11 cellular contexts compared by ENCODE assay signal in genomic region chr10:3763852-3764625, GRCh38. TPM values are rescaled to one million over a fixed set of nuclear protein-coding genes. Genes with fewer than 3 reads are reported as not detected.
DNase-seq lines count a peak whose midpoint lies in the region; ATAC-seq, FAIRE-seq and TF ChIP-seq lines count a peak whose summit lies in the region.
"Had no signal": no experiment of that assay in that cellular context is flagged by ENCODE, and none has a peak within 500 bp of the region (broad histone marks: within the 10 kb centered on the region; RNA-seq: fewer than 3 reads in every experiment).

No MANE protein-coding gene starts in this region.

- in situ Hi-C loops in GM12878 (cut with MboI), result no loop called here

- H3K9ac ChIP-seq in HCT116 (ENCODE audit: low read length), result peak overlapping the region; percentile 62; the same call in 1 of the 2 replicates
- no peak overlapping the region for H3K9ac ChIP-seq in GM12878 (ENCODE audit: control insufficient read depth, insufficient read depth, low read length)

- TF ChIP-seq CTCF in AG10803 (conservative IDR thresholded peaks at IDR 0.05; ENCODE audit: low read length), result no peak
- TF ChIP-seq CTCF in HCT116 (IDR thresholded peaks at IDR 0.05 in 2 of 3, conservative IDR thresholded peaks at IDR 0.05 in 1 of 3; ENCODE audit: borderline replicate concordance in 1 of 3, insufficient read depth in 1 of 3, low read depth in 2 of 3, low read length in 2 of 3), result no peak
- no peak for TF ChIP-seq CTCF in GM12878 (IDR thresholded peaks at IDR 0.05 in 2 of 3, conservative IDR thresholded peaks at IDR 0.05 in 1 of 3; ENCODE audit: control insufficient read depth in 2 of 3, extremely low read depth in 1 of 3, insufficient read depth in 1 of 3, low read depth in 3 of 3, low read length in 3 of 3)

- H3K9me3 ChIP-seq in HCT116 (ENCODE audit: control insufficient read depth in 1 of 2, insufficient read depth in 1 of 2, low read depth in 1 of 2, low read length in 2 of 2) (no peaks in the 10 kb centered on the region), GM12878 (replicated peaks; ENCODE audit: control insufficient read depth, insufficient read depth, low read length) (peaks cover 9% of the 10 kb centered on the region; the same call in 2 of the 3 replicates)

- intact Hi-C loops in HCT116 (cut with micrococcal nuclease) (loop anchor here (5.0 to 10.0 kb wide), 3 partner anchors 88 to 669 kb away; no protein-coding TSS in a partner anchor), GM12878 (cut with micrococcal nuclease; ENCODE audit: unreplicated experiment) (no loop called here), cardiac septum (cut with DNase I) (no loop called here)

- H3K4me1 ChIP-seq in HCT116 (ENCODE audit: control insufficient read depth in 1 of 2, insufficient read depth in 2 of 2, low read length in 2 of 2), result peaks cover 31 to 64% of the 10 kb centered on the region in 2 experiments
- H3K4me1 ChIP-seq in GM12878 (ENCODE audit: control insufficient read depth, insufficient read depth, low read length), result peaks cover 34% of the 10 kb centered on the region

- no peak for TF ChIP-seq POLR2A in HCT116 (IDR thresholded peaks at IDR 0.05; ENCODE audit: borderline replicate concordance, extremely low read depth, insufficient read depth, insufficient read length)
- no peak for TF ChIP-seq POLR2A in GM12878 (IDR thresholded peaks at IDR 0.05; ENCODE audit: low read depth, low read length)

- H3K27me3 ChIP-seq in HCT116 (ENCODE audit: insufficient read depth, low read length) (no peaks in the 10 kb centered on the region), GM12878 (replicated peaks in 1 of 2; ENCODE audit: control insufficient read depth in 2 of 2, insufficient read depth in 2 of 2, low read length in 1 of 2) (no peaks in the 10 kb centered on the region)

- peak overlapping the region; percentile 63 for H2AFZ ChIP-seq in HCT116 (ENCODE audit: low read depth, low read length, poor library complexity, severe bottlenecking)
- H2AFZ ChIP-seq in GM12878 (ENCODE audit: control insufficient read depth, low read depth, low read length), result peak overlapping the region; percentile 85; the same call in 1 of the 2 replicates

- H3K4me2 ChIP-seq in HCT116 (ENCODE audit: low read length) (peak overlapping the region; percentile 98), GM12878 (ENCODE audit: control insufficient read depth, insufficient read depth) (peak overlapping the region; percentile 65; the same call in 1 of the 2 replicates)

- POLR2A ChIA-PET in HCT116 (lab: Charles Lee) (interaction anchor here (2.2 to 3.9 kb wide), 3 partner anchors 9 to 21 kb away, joined by 9 to 27 read pairs (median 13); partner anchors contain the start of gene KLF6), GM12878 (lab: Charles Lee) (no interaction called here)

- H3K79me2 ChIP-seq in HCT116 (ENCODE audit: insufficient read depth, low read length), result no peaks in the 10 kb centered on the region
- no peaks in the 10 kb centered on the region for H3K79me2 ChIP-seq in GM12878 (ENCODE audit: control insufficient read depth, insufficient read depth, low read length)

- H3K36me3 ChIP-seq in HCT116 (ENCODE audit: control insufficient read depth in 1 of 2, insufficient read depth in 2 of 2, low read length in 2 of 2) (no peaks in the 10 kb centered on the region), GM12878 (ENCODE audit: control insufficient read depth in 2 of 2, insufficient read depth in 2 of 2, low read length in 1 of 2) (no peaks in the 10 kb centered on the region)

- SMC1A ChIA-PET in GM12878 (lab: Charles Lee; ENCODE audit: uncharacterized antibody, unreplicated experiment), result interaction anchor here (0.7 to 3.7 kb wide), 8 partner anchors 8 to 228 kb away, joined by 3 to 15 read pairs (median 4); no protein-coding TSS in a partner anchor

- RAD21 ChIA-PET in HCT116 (lab: Charles Lee; ENCODE audit: low non-redundant PET in 1 of 2, low total read pairs in 2 of 2, uncharacterized antibody in 2 of 2, unreplicated experiment in 2 of 2) (no interaction called here), GM12878 (lab: Charles Lee; ENCODE audit: unreplicated experiment) (interaction anchor here (0.5 to 3.5 kb wide), 2 partner anchors 11 to 25 kb away, joined by 3 to 13 read pairs; no protein-coding TSS in a partner anchor)

- no peak overlapping the region for H3K4me3 ChIP-seq in AG10803 (ENCODE audit: low read length)
- H3K4me3 ChIP-seq in HCT116 (replicated peaks in 1 of 2; ENCODE audit: low read depth in 1 of 2, low read length in 2 of 2), result no peak overlapping the region
- H3K4me3 ChIP-seq in GM12878, result no peak overlapping the region

- H3K9me2 ChIP-seq in HCT116 (ENCODE audit: insufficient read depth), result no peaks in the 10 kb centered on the region

- no peak for FAIRE-seq in GM12878 (lab: Jason Lieb, UNC)

- CTCF ChIA-PET in HCT116 (lab: Charles Lee), result no interaction called here
- CTCF ChIA-PET in GM12878 (lab: Yijun Ruan, JAX), result interaction anchor here (1.1 to 1.2 kb wide), 2 partner anchors 18 kb away, joined by 3 to 5 read pairs; no protein-coding TSS in a partner anchor

- BruUV-seq in HCT116 (replicated peaks; lab: Mats Ljungman, UMichigan), result no TSS peak
- no TSS peak for BruUV-seq in GM12878 (replicated peaks; lab: Mats Ljungman, UMichigan)

- ATAC-seq in HCT116, result peak; percentile 18; the same call in 1 of the 2 replicates
- no peak for ATAC-seq in GM12878
- ATAC-seq in HG03432 (IDR thresholded peaks at IDR 0.05; ENCODE audit: unreplicated experiment), result no peak

- DNase-seq in AG10803 (ENCODE audit: low read depth) (peak; percentile 85), HCT116 (ENCODE audit: low read depth, low spot score) (no peak), GM12878 (ENCODE audit: low read depth, low spot score) (no peak), myocyte (ENCODE audit: low read depth) (peak; percentile 58), SHP77 treated with DMSO at 0.1 percent for 48 hours (lab: John Stamatoyannopoulos, UW) (no peak), cardiac septum (ENCODE audit: low spot score) (no peak), middle frontal gyrus (ENCODE audit: extremely low spot score, low spot score) (no peak)
- DNase-seq: DMS153, Karpas-422, left cardiac atrium had no signal

- TF ChIP-seq RAD21 in HCT116 (IDR thresholded peaks at IDR 0.05; ENCODE audit: low read depth) (no peak), GM12878 (IDR thresholded peaks at IDR 0.05; ENCODE audit: insufficient read depth, low read depth, low read length) (no peak)

- H3K27ac ChIP-seq in HCT116 (ENCODE audit: low read depth, low read length), result peak overlapping the region; percentile 72; the same call in 1 of the 2 replicates
- no peak overlapping the region for H3K27ac ChIP-seq in GM12878 (ENCODE audit: control insufficient read depth, insufficient read depth)

- no peaks in the 10 kb centered on the region for H4K20me1 ChIP-seq in HCT116 (ENCODE audit: insufficient read depth)
- H4K20me1 ChIP-seq in GM12878 (ENCODE audit: control insufficient read depth, insufficient read depth), result no peaks in the 10 kb centered on the region

- TF ChIP-seq EP300 in GM12878 (IDR thresholded peaks at IDR 0.05; ENCODE audit: borderline replicate concordance in 1 of 2, control insufficient read depth in 1 of 2, low read depth in 2 of 2, low read length in 2 of 2), result no peak

- 87% methylated on average over 8 of the region's 8 CpGs for WGBS in GM12878 (ENCODE audit: insufficient coverage, insufficient replicate concordance, low lambda C conversion rate, missing lambda C conversion rate)

TF ChIP-seq in HCT116, 20 proteins besides CTCF, POLR2A, EP300 and RAD21 (continues in another document):
- no peak for TF ChIP-seq TCF7L2 (IDR thresholded peaks at IDR 0.05; ENCODE audit: borderline replicate concordance, extremely low read depth, insufficient read depth, insufficient read length)
- TF ChIP-seq ZFX (IDR thresholded peaks at IDR 0.05), result no peak
- no peak for TF ChIP-seq SRF (IDR thresholded peaks at IDR 0.05; ENCODE audit: low read depth)
- TF ChIP-seq SIN3A (IDR thresholded peaks at IDR 0.05; ENCODE audit: low read depth), result no peak
- TF ChIP-seq SP1 (IDR thresholded peaks at IDR 0.05; ENCODE audit: low read depth), result peak; percentile 48; the same call in 1 of the 2 replicates
- TF ChIP-seq JUND (IDR thresholded peaks at IDR 0.05), result peak; percentile 12; the same call in 1 of the 2 replicates
- no peak for TF ChIP-seq EZH2 (IDR thresholded peaks at IDR 0.05)
- peak; percentile 77 for TF ChIP-seq CEBPB (IDR thresholded peaks at IDR 0.05; ENCODE audit: low read depth)

TF ChIP-seq in GM12878, 131 proteins besides CTCF, POLR2A, EP300 and RAD21 (continues in another document):
- no peak for TF ChIP-seq ZBED1 (IDR thresholded peaks at IDR 0.05; ENCODE audit: borderline replicate concordance)

RNA-seq across cellular contexts. Expression of gene KLF6, which starts 21.0 kb away (rescaled TPM):
- total RNA-seq in HCT116 (2021; ENCODE audit: unreplicated experiment) (82.2 TPM), GM12878 (2014; rRNA removed) (17.6 and 19.9 TPM in 2 replicates), GM12878 (2014; rRNA removed; fragmentation: Illumina TruSeq; extraction: Trizol) (16.1 and 16.2 TPM in 2 replicates), GM12878 (2021) (42.1 and 47.3 TPM in 2 replicates), myocyte (14.6 and 14.9 TPM in 2 replicates), cardiac septum (83.1 TPM)
- polyA plus RNA-seq in HCT116 (2012), result 119 and 155 TPM in 2 replicates
- 102 and 109 TPM in 2 replicates for total RNA-seq in GM12878 (2013; cell fraction: nucleolus; rRNA removed)
- polyA plus RNA-seq in GM12878 (2011; ENCODE audit: low read depth), result 25.2 TPM
- polyA plus RNA-seq in GM12878 (2011; rRNA removed) (31.5 and 32.0 TPM in 2 replicates), GM12878 (2014; fragmentation: Illumina TruSeq; extraction: Trizol) (21.6 and 26.4 TPM in 2 replicates), GM12878 (2014; fragmentation: Nextera tagmentation; extraction: Ambion mirVana) (10 to 100 TPM in 1 of 2 experiments, 1 to 10 TPM in 1; 7.4 to 15.4 TPM), GM12878 (2014; rRNA removed) (20.2 and 25.4 TPM in 2 replicates), GM12878 (2016; fragmentation: Nextera tagmentation; extraction: Ambion mirVana) (10 to 100 TPM; 48.6 to 54.1 TPM)
- polyA plus RNA-seq in GM12878 (2011; cell fraction: cytosol; rRNA removed), result 29.9 and 31.3 TPM in 2 replicates
- polyA plus RNA-seq in GM12878 (2011; cell fraction: nucleus; rRNA removed), result 60.5 and 74.6 TPM in 2 replicates
- polyA plus RNA-seq in GM12878 (2012), result 49.8 and 49.9 TPM in 2 replicates
- 78.3 and 96.8 TPM in 2 replicates for polyA minus RNA-seq in GM12878 (2011; rRNA and poly(A)+ RNA removed)
- polyA minus RNA-seq in GM12878 (2011; cell fraction: cytosol; rRNA and poly(A)+ RNA removed), result 15.2 and 23.9 TPM in 2 replicates
- polyA minus RNA-seq in GM12878 (2011; cell fraction: nucleus; rRNA and poly(A)+ RNA removed), result 201 and 273 TPM in 2 replicates
- polyA plus RNA-seq in myocyte (2012), result 39.6 TPM

Comparison
In these comparisons a context has a peak if more than half of its experiments do, and no peak if none do; other contexts are left out.
1. DNase-seq: peak in AG10803 (single experiment) and myocyte (single experiment); none in HCT116 (single experiment), GM12878 (single experiment), SHP77 treated with DMSO at 0.1 percent for 48 hours (single experiment), cardiac septum (single experiment) and middle frontal gyrus (single experiment).